28 cellular contexts compared by ENCODE assay signal in the genomic region with DNA sequence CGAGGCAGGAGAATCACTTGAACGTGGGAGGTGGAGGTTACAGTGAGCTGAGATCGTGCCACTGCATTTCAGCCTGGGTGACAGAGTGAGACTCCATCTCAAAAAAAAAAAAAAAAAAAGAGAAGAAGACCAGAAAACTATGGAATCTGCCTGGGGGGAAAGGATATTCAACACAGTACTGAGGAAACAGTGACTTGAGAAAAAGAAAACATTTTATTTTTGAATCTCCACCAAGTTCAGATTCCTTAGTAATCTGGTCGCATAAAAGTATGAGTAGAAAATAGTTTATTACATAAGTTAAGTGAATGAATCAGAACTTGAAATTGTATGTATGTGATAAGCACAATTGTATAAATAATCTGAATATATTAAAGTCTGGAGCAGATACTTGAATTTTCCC.
"Had no signal": no experiment of that assay in that cellular context is flagged by ENCODE, and none has a peak within 500 bp of the region (broad histone marks: within the 10 kb centered on the region; RNA-seq: fewer than 3 reads in every experiment).

No MANE protein-coding gene starts in this region.

- DNase-seq: activated B cell treated with CpG ODN at 0.5 μM for 24 hours; activated CD4-positive, alpha-beta memory T cell treated with anti-CD3 and anti-CD28 coated beads, Interleukin-2, amount 10 ng/mL, durations not matched to agents 7 days and 5 days; activated CD4-positive, alpha-beta T cell treated with anti-CD3 and anti-CD28 coated beads for 4 hours; activated CD4-positive, alpha-beta T cell treated with anti-CD3 and anti-CD28 coated beads, Interleukin-2, amount 50 U/mL, for 1 hour; activated CD4-positive, alpha-beta T cell treated with anti-CD3 and anti-CD28 coated beads, Interleukin-2, amount 50 U/mL, for 4 hours; activated CD4-positive, CD25-positive, alpha-beta regulatory T cell treated with anti-CD3 and anti-CD28 coated beads, Interleukin-2, amount 50 U/mL, for 72 hours; activated CD8-positive, alpha-beta memory T cell treated with anti-CD3 and anti-CD28 coated beads for 24 hours; activated CD8-positive, alpha-beta memory T cell treated with anti-CD3 and anti-CD28 coated beads, Interleukin-2, amount 10 ng/mL, durations not matched to agents 7 days and 5 days; activated CD8-positive, alpha-beta memory T cell treated with anti-CD3 and anti-CD28 coated beads, Interleukin-2, amount 50 U/mL, for 48 hours; activated CD8-positive, alpha-beta T cell treated with anti-CD3 and anti-CD28 coated beads, Interleukin-2, amount 10 ng/mL, durations not matched to agents 7 days and 5 days; activated effector memory CD4-positive, alpha-beta T cell treated with Interleukin-2 at 50 U/mL for 16 hours; activated gamma-delta T cell; activated naive CD4-positive, alpha-beta T cell treated with anti-CD3 and anti-CD28 coated beads, Interleukin-2, amount 10 ng/mL, durations not matched to agents 7 days and 5 days; activated naive CD4-positive, alpha-beta T cell treated with Interleukin-2 at 50 U/mL for 16 hours; activated naive CD8-positive, alpha-beta T cell treated with anti-CD3 and anti-CD28 coated beads, Interleukin-2, amount 10 ng/mL, durations not matched to agents 7 days and 5 days; activated naive CD8-positive, alpha-beta T cell treated with anti-CD3 and anti-CD28 coated beads, Interleukin-2, amount 50 U/mL, for 24 hours; activated T-cell treated with anti-CD3 and anti-CD28 coated beads, Interleukin-2, amount 50 U/mL, for 24 hours; activated T-cell treated with anti-CD3 and anti-CD28 coated beads, Interleukin-2, amount 50 U/mL, for 48 hours; adrenal gland; amygdala; anterior cingulate cortex; caudate nucleus; cerebellar nuclear complex; T-helper 1 cell; T-helper 2 cell; T-helper 9 cell had no signal

- H3K4me3 ChIP-seq: adrenal gland, ascending aorta, cardiac muscle cell had no signal
